In genomic region chr17:21126645-21127507, GRCh38 we compare ENCODE assay signal across 8 cellular contexts.
DNase-seq lines count a peak whose midpoint lies in the region; ATAC-seq and TF ChIP-seq lines count a peak whose summit lies in the region.

A gene with protein sequence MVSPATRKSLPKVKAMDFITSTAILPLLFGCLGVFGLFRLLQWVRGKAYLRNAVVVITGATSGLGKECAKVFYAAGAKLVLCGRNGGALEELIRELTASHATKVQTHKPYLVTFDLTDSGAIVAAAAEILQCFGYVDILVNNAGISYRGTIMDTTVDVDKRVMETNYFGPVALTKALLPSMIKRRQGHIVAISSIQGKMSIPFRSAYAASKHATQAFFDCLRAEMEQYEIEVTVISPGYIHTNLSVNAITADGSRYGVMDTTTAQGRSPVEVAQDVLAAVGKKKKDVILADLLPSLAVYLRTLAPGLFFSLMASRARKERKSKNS (plus strand): TSS chr17:21126964. CDS start chr17:21126972, 8 bp downstream.

- DNase-seq in 8988T (peak; percentile 75), NCI-H2107 treated with DMSO at 0.1 percent for 48 hours (lab: John Stamatoyannopoulos, UW; ENCODE audit: unreplicated experiment) (peak; percentile 50), UCSD-AML1 (lab: John Stamatoyannopoulos, UW; ENCODE audit: unreplicated experiment) (peak; percentile 94), brain microvascular endothelial cell (peak; percentile 89), iPS DF 6.9 (ENCODE audit: low read depth, low spot score) (peak; percentile 98), skeletal muscle cell (ENCODE audit: low read depth) (peak; percentile 56)

- no peaks in the 10 kb centered on the region for H3K4me1 ChIP-seq in iPS DF 6.9 (ENCODE audit: control insufficient read depth, insufficient read depth, low read length)

- H3K36me3 ChIP-seq in brain microvascular endothelial cell (replicated peaks), result no peaks in the 10 kb centered on the region
- H3K36me3 ChIP-seq in iPS DF 6.9 (ENCODE audit: control insufficient read depth, insufficient read depth, low read length), result no peaks in the 10 kb centered on the region

- H3K4me3 ChIP-seq in brain microvascular endothelial cell (ENCODE audit: low read depth, low read length) (peak within 1 kb of the TSS; percentile 95), iPS DF 6.9 (ENCODE audit: low read length) (peak within 1 kb of the TSS; percentile 69), skeletal muscle cell (ENCODE audit: low read depth, low read length) (peak within 1 kb of the TSS; percentile 88)

- in situ Hi-C loops in brain microvascular endothelial cell (cut with HindIII; ENCODE audit: low pct_ligation_motif_present, low sequenced_read_pairs), result no loop called here

- ATAC-seq in GM18520 (IDR thresholded peaks at IDR 0.05; ENCODE audit: unreplicated experiment) (peak; percentile 88), HG03064 (IDR thresholded peaks at IDR 0.05; ENCODE audit: low read depth, unreplicated experiment) (peak; percentile 94)

- no CpG with 5 or more reads among the region's 66 CpGs for WGBS in iPS DF 6.9 (ENCODE audit: insufficient coverage, insufficient read length)

- H3K27ac ChIP-seq in brain microvascular endothelial cell (peak within 1 kb of the TSS; percentile 64), iPS DF 6.9 (ENCODE audit: low read length) (no peak within 1 kb of the TSS)

- H3K9me3 ChIP-seq in iPS DF 6.9 (ENCODE audit: control insufficient read depth, insufficient read depth, low read length), result no peaks in the 10 kb centered on the region

- H3K27me3 ChIP-seq in brain microvascular endothelial cell (replicated peaks), result no peaks in the 10 kb centered on the region
- H3K27me3 ChIP-seq in iPS DF 6.9 (ENCODE audit: control insufficient read depth, insufficient read depth, low read length), result no peaks in the 10 kb centered on the region

- TF ChIP-seq CTCF in brain microvascular endothelial cell (IDR thresholded peaks at IDR 0.05; ENCODE audit: low read depth, low read length, missing control alignments), result no peak
